1 cellular context compared by ENCODE assay signal in genomic region chr19:1113278-1113985, GRCh38.
TF ChIP-seq lines count a peak whose summit lies in the region.

No MANE protein-coding gene starts in this region.

TF ChIP-seq in GM12878, 131 proteins besides CTCF, POLR2A, EP300 and RAD21 (continued from another document and continues in another):
- TF ChIP-seq ZNF24 (IDR thresholded peaks at IDR 0.05) = no peak
- no peak for TF ChIP-seq ZNF274 (IDR thresholded peaks at IDR 0.05; ENCODE audit: insufficient read depth, insufficient read length)
- TF ChIP-seq CBFB (IDR thresholded peaks at IDR 0.05; ENCODE audit: low read depth) = no peak
- no peak for TF ChIP-seq JUND (IDR thresholded peaks at IDR 0.05; ENCODE audit: low read depth, low read length)
- TF ChIP-seq CREB1 (IDR thresholded peaks at IDR 0.05; ENCODE audit: low read depth) = no peak; the same call in 1 of the 2 replicates
- no peak for TF ChIP-seq POU2F2 (IDR thresholded peaks at IDR 0.05; ENCODE audit: borderline replicate concordance, low read depth, low read length)
- TF ChIP-seq ZBTB11 (CRISPR knock-in tag; IDR thresholded peaks at IDR 0.05) = no peak
- no peak for TF ChIP-seq IRF4 (IDR thresholded peaks at IDR 0.05; ENCODE audit: low read depth, low read length)
- TF ChIP-seq TCF12 (IDR thresholded peaks at IDR 0.05; ENCODE audit: low read depth, low read length) = peak; percentile 82
- peak; percentile 24; the same call in 1 of the 2 replicates for TF ChIP-seq NR2F1 (conservative IDR thresholded peaks at IDR 0.05)
- TF ChIP-seq POLR2AphosphoS5 (IDR thresholded peaks at IDR 0.05; ENCODE audit: low read length) = no peak; the same call in 1 of the 2 replicates
- TF ChIP-seq ZSCAN29 (IDR thresholded peaks at IDR 0.05) = no peak
- no peak for TF ChIP-seq PML (IDR thresholded peaks at IDR 0.05; ENCODE audit: low read length)
- TF ChIP-seq SREBF1 (IDR thresholded peaks at IDR 0.05; ENCODE audit: low read length) = no peak
- peak; percentile 72 for TF ChIP-seq PBX3 (IDR thresholded peaks at IDR 0.05; ENCODE audit: insufficient replicate concordance, low read depth, low read length)
- no peak for TF ChIP-seq DPF2 (IDR thresholded peaks at IDR 0.05)
- TF ChIP-seq SMAD5 (IDR thresholded peaks at IDR 0.05; ENCODE audit: low read depth) = no peak
- TF ChIP-seq, protein P1, sequence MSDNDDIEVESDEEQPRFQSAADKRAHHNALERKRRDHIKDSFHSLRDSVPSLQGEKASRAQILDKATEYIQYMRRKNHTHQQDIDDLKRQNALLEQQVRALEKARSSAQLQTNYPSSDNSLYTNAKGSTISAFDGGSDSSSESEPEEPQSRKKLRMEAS (IDR thresholded peaks at IDR 0.05; ENCODE audit: low read depth, low read length) = peak; percentile 21; the same call in 1 of the 2 replicates
- no peak for TF ChIP-seq BCL11A (IDR thresholded peaks at IDR 0.05; ENCODE audit: low read depth, low read length)
- 0 out of 2 replicates have a peak, but pooled peaks have one; percentile 19 for TF ChIP-seq BACH1 (IDR thresholded peaks at IDR 0.05; ENCODE audit: borderline replicate concordance)
- TF ChIP-seq POLR2AphosphoS2 (IDR thresholded peaks at IDR 0.05; ENCODE audit: low read depth, low read length) = no peak; the same call in 1 of the 2 replicates
- no peak for TF ChIP-seq MEF2B (IDR thresholded peaks at IDR 0.05; ENCODE audit: partially characterized antibody, poor library complexity, severe bottlenecking)
- TF ChIP-seq, protein P2, sequence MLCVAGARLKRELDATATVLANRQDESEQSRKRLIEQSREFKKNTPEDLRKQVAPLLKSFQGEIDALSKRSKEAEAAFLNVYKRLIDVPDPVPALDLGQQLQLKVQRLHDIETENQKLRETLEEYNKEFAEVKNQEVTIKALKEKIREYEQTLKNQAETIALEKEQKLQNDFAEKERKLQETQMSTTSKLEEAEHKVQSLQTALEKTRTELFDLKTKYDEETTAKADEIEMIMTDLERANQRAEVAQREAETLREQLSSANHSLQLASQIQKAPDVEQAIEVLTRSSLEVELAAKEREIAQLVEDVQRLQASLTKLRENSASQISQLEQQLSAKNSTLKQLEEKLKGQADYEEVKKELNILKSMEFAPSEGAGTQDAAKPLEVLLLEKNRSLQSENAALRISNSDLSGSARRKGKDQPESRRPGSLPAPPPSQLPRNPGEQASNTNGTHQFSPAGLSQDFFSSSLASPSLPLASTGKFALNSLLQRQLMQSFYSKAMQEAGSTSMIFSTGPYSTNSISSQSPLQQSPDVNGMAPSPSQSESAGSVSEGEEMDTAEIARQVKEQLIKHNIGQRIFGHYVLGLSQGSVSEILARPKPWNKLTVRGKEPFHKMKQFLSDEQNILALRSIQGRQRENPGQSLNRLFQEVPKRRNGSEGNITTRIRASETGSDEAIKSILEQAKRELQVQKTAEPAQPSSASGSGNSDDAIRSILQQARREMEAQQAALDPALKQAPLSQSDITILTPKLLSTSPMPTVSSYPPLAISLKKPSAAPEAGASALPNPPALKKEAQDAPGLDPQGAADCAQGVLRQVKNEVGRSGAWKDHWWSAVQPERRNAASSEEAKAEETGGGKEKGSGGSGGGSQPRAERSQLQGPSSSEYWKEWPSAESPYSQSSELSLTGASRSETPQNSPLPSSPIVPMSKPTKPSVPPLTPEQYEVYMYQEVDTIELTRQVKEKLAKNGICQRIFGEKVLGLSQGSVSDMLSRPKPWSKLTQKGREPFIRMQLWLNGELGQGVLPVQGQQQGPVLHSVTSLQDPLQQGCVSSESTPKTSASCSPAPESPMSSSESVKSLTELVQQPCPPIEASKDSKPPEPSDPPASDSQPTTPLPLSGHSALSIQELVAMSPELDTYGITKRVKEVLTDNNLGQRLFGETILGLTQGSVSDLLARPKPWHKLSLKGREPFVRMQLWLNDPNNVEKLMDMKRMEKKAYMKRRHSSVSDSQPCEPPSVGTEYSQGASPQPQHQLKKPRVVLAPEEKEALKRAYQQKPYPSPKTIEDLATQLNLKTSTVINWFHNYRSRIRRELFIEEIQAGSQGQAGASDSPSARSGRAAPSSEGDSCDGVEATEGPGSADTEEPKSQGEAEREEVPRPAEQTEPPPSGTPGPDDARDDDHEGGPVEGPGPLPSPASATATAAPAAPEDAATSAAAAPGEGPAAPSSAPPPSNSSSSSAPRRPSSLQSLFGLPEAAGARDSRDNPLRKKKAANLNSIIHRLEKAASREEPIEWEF (IDR thresholded peaks at IDR 0.05; ENCODE audit: insufficient replicate concordance, low read depth, low read length) = no peak
- TF ChIP-seq KLF5 (IDR thresholded peaks at IDR 0.05; ENCODE audit: partially characterized antibody) = no peak
- TF ChIP-seq RUNX3 (IDR thresholded peaks at IDR 0.05; ENCODE audit: low read length) = no peak
- TF ChIP-seq USF1 (IDR thresholded peaks at IDR 0.05; ENCODE audit: borderline replicate concordance, extremely low read length, insufficient read depth, low read depth, low read length) = no peak
- peak; percentile 28; the same call in 1 of the 2 replicates for TF ChIP-seq HDGF (IDR thresholded peaks at IDR 0.05)
- TF ChIP-seq NFIC (IDR thresholded peaks at IDR 0.05; ENCODE audit: low read depth, low read length) = no peak
- 0 out of 2 replicates have a peak, but pooled peaks have one; percentile 15 for TF ChIP-seq NBN (IDR thresholded peaks at IDR 0.05)
- 0 out of 2 replicates have a peak, but pooled peaks have one; percentile 52 for TF ChIP-seq ZNF592 (IDR thresholded peaks at IDR 0.05)
- TF ChIP-seq, protein P3, sequence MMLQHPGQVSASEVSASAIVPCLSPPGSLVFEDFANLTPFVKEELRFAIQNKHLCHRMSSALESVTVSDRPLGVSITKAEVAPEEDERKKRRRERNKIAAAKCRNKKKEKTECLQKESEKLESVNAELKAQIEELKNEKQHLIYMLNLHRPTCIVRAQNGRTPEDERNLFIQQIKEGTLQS (IDR thresholded peaks at IDR 0.05; ENCODE audit: borderline replicate concordance, extremely low read depth, low read depth, low read length) = no peak
- peak in 1 of 2 experiments; percentile 73; a peak in 2 of 3 replicates for TF ChIP-seq EGR1 (IDR thresholded peaks at IDR 0.05; ENCODE audit: borderline replicate concordance in 1 of 2, low read depth in 2 of 2, low read length in 2 of 2)
- no peak for TF ChIP-seq RBBP5 (conservative IDR thresholded peaks at IDR 0.05)
- no peak for TF ChIP-seq MYB (IDR thresholded peaks at IDR 0.05; ENCODE audit: borderline replicate concordance, low read depth, low read length)
- TF ChIP-seq STAT1 (conservative IDR thresholded peaks at IDR 0.05) = no peak
- TF ChIP-seq ASH2L (IDR thresholded peaks at IDR 0.05; ENCODE audit: borderline replicate concordance, low read depth) = no peak
- TF ChIP-seq NFYA (IDR thresholded peaks at IDR 0.05; ENCODE audit: borderline replicate concordance, low read depth, low read length) = no peak
- no peak for TF ChIP-seq SUZ12 (IDR thresholded peaks at IDR 0.05; ENCODE audit: unreplicated experiment)
- TF ChIP-seq ZBTB40 (IDR thresholded peaks at IDR 0.05; ENCODE audit: borderline replicate concordance) = no peak
- TF ChIP-seq ATF2 (IDR thresholded peaks at IDR 0.05; ENCODE audit: low read length) = no peak
- peak; percentile 72 for TF ChIP-seq SP1 (IDR thresholded peaks at IDR 0.05; ENCODE audit: low read depth, low read length)
